In the genomic region with DNA sequence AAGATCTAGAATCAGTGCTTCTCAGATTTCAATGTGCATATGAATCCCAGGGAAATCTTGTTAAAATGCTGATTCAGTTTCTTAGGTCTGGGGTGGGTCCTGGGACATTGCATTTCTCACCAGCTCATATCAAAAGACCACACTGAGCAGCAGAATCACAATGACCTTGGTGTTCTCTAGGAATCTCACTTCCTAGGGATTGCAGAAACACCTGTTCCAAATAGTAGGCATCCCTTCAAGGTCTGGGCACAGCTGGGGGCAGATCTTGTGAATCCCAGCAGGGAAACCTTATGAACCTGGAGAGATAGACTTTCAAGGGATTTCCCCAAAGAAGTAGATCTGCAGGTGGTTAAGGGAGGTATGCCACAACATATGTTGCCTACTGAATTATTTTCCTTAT, we compare ENCODE assay signal across 32 cellular contexts.
"Had no signal": no experiment of that assay in that cellular context is flagged by ENCODE, and none has a peak within 500 bp of the region (broad histone marks: within the 10 kb centered on the region; RNA-seq: fewer than 3 reads in every experiment).

No MANE protein-coding gene starts in this region.

- FAIRE-seq: endometrium, endothelial cell of umbilical vein had no signal

- H3K36me3 ChIP-seq: ascending aorta, breast epithelium, cardiac muscle cell, colonic mucosa, esophagus squamous epithelium, gastroesophageal sphincter, heart right ventricle had no signal

- H3K36me3 Mint-ChIP-seq: activated naive CD4-positive, alpha-beta T cell treated with anti-CD3 and anti-CD28 coated beads, Interleukin-2, amount 10 ng/mL, durations not matched to agents 7 days and 5 days; activated naive CD4-positive, alpha-beta T cell treated with anti-CD3 and anti-CD28 coated beads, Interleukin-2, amount 50 U/mL, for 72 hours; activated naive CD8-positive, alpha-beta T cell treated with anti-CD3 and anti-CD28 coated beads, Interleukin-2, amount 10 ng/mL, durations not matched to agents 7 days and 5 days had no signal

- H3K27me3 Mint-ChIP-seq: brain had no signal

- H3K4me1 ChIP-seq: breast epithelium, colonic mucosa, gastroesophageal sphincter had no signal

- H3K27ac ChIP-seq: ascending aorta, breast epithelium, cardiac muscle cell, colonic mucosa, epithelial cell of prostate, esophagus squamous epithelium, gastroesophageal sphincter, heart right ventricle had no signal

- H3K4me1 Mint-ChIP-seq: activated CD4-positive, alpha-beta memory T cell treated with anti-CD3 and anti-CD28 coated beads, Interleukin-2, amount 10 ng/mL, durations not matched to agents 7 days and 5 days; activated CD4-positive, alpha-beta T cell treated with anti-CD3 and anti-CD28 coated beads, Interleukin-2, amount 10 ng/mL, durations not matched to agents 7 days and 5 days; activated naive CD4-positive, alpha-beta T cell treated with anti-CD3 and anti-CD28 coated beads, Interleukin-2, amount 10 ng/mL, durations not matched to agents 7 days and 5 days; activated naive CD8-positive, alpha-beta T cell treated with anti-CD3 and anti-CD28 coated beads, Interleukin-2, amount 10 ng/mL, durations not matched to agents 7 days and 5 days had no signal

- H3K4me3 Mint-ChIP-seq: activated CD4-positive, alpha-beta memory T cell treated with anti-CD3 and anti-CD28 coated beads, Interleukin-2, amount 10 ng/mL, durations not matched to agents 7 days and 5 days; activated CD4-positive, alpha-beta T cell treated with anti-CD3 and anti-CD28 coated beads, Interleukin-2, amount 10 ng/mL, durations not matched to agents 7 days and 5 days; activated naive CD4-positive, alpha-beta T cell treated with anti-CD3 and anti-CD28 coated beads, Interleukin-2, amount 10 ng/mL, durations not matched to agents 7 days and 5 days; activated naive CD8-positive, alpha-beta T cell treated with anti-CD3 and anti-CD28 coated beads, Interleukin-2, amount 10 ng/mL, durations not matched to agents 7 days and 5 days; activated T-cell treated with anti-CD3 and anti-CD28 coated beads, Interleukin-2, amount 50 U/mL, for 24 hours; activated T-cell treated with anti-CD3 and anti-CD28 coated beads, Interleukin-2, amount 50 U/mL, for 72 hours; brain; T-helper 1 cell treated with Interleukin-12 subunit alpha and Interleukin-12 subunit beta and Interleukin-4 antibody, amounts not matched to agents 30 μg/mL and 1 μg/mL, for 36 hours; T-helper 2 cell treated with Interferon-gamma antibody and Interleukin-4, amounts not matched to agents 5 μg/mL and 100 μg/mL, for 36 hours had no signal

- DNase-seq: activated CD4-positive, alpha-beta memory T cell treated with anti-CD3 and anti-CD28 coated beads, Interleukin-2, amount 10 ng/mL, durations not matched to agents 7 days and 5 days; activated CD4-positive, alpha-beta T cell treated with anti-CD3 and anti-CD28 coated beads for 1 hour; activated CD4-positive, alpha-beta T cell treated with anti-CD3 and anti-CD28 coated beads for 4 hours; activated CD4-positive, alpha-beta T cell treated with anti-CD3 and anti-CD28 coated beads, Interleukin-2, amount 10 ng/mL, durations not matched to agents 7 days and 5 days; activated CD4-positive, alpha-beta T cell treated with anti-CD3 and anti-CD28 coated beads, Interleukin-2, amount 50 U/mL, for 4 hours; activated CD8-positive, alpha-beta memory T cell treated with anti-CD3 and anti-CD28 coated beads, Interleukin-2, amount 50 U/mL, for 48 hours; activated gamma-delta T cell; activated naive CD4-positive, alpha-beta T cell; activated naive CD4-positive, alpha-beta T cell treated with anti-CD3 and anti-CD28 coated beads, Interleukin-2, amount 10 ng/mL, durations not matched to agents 7 days and 5 days; activated naive CD8-positive, alpha-beta T cell treated with anti-CD3 and anti-CD28 coated beads, Interleukin-2, amount 10 ng/mL, durations not matched to agents 7 days and 5 days; activated T-cell treated with anti-CD3 and anti-CD28 coated beads for 4 hours; activated T-cell treated with anti-CD3 and anti-CD28 coated beads, Interleukin-2, amount 50 U/mL, for 24 hours; activated T-cell treated with anti-CD3 and anti-CD28 coated beads, Interleukin-2, amount 50 U/mL, for 72 hours; central memory CD4-positive, alpha-beta T cell; cerebellar nuclear complex; colonic mucosa; effector CD8-positive, alpha-beta T cell; esophagus squamous epithelium; foreskin melanocyte; heart right ventricle; T1000 had no signal

- H3K9me3 ChIP-seq: ascending aorta, breast epithelium, colonic mucosa, esophagus squamous epithelium, gastroesophageal sphincter, heart right ventricle had no signal

- H3K27me3 ChIP-seq: ascending aorta, breast epithelium, cardiac muscle cell, colonic mucosa, esophagus squamous epithelium, gastroesophageal sphincter, heart right ventricle had no signal

- H3K9me3 Mint-ChIP-seq: activated CD4-positive, alpha-beta memory T cell treated with anti-CD3 and anti-CD28 coated beads, Interleukin-2, amount 10 ng/mL, durations not matched to agents 7 days and 5 days; activated CD4-positive, alpha-beta T cell treated with anti-CD3 and anti-CD28 coated beads, Interleukin-2, amount 10 ng/mL, durations not matched to agents 7 days and 5 days; activated naive CD4-positive, alpha-beta T cell treated with anti-CD3 and anti-CD28 coated beads, Interleukin-2, amount 10 ng/mL, durations not matched to agents 7 days and 5 days; activated naive CD4-positive, alpha-beta T cell treated with anti-CD3 and anti-CD28 coated beads, Interleukin-2, amount 50 U/mL, for 72 hours; activated naive CD8-positive, alpha-beta T cell treated with anti-CD3 and anti-CD28 coated beads, Interleukin-2, amount 10 ng/mL, durations not matched to agents 7 days and 5 days; activated T-cell treated with anti-CD3 and anti-CD28 coated beads, Interleukin-2, amount 50 U/mL, for 24 hours; activated T-cell treated with anti-CD3 and anti-CD28 coated beads, Interleukin-2, amount 50 U/mL, for 72 hours; T-helper 1 cell treated with Interleukin-12 subunit alpha and Interleukin-12 subunit beta and Interleukin-4 antibody, amounts not matched to agents 30 μg/mL and 1 μg/mL, for 36 hours; T-helper 2 cell treated with Interferon-gamma antibody and Interleukin-4, amounts not matched to agents 5 μg/mL and 100 μg/mL, for 36 hours had no signal

- H3K27ac Mint-ChIP-seq: activated CD4-positive, alpha-beta memory T cell treated with anti-CD3 and anti-CD28 coated beads, Interleukin-2, amount 10 ng/mL, durations not matched to agents 7 days and 5 days; activated CD4-positive, alpha-beta T cell treated with anti-CD3 and anti-CD28 coated beads, Interleukin-2, amount 10 ng/mL, durations not matched to agents 7 days and 5 days; activated naive CD4-positive, alpha-beta T cell treated with anti-CD3 and anti-CD28 coated beads, Interleukin-2, amount 10 ng/mL, durations not matched to agents 7 days and 5 days; activated naive CD4-positive, alpha-beta T cell treated with anti-CD3 and anti-CD28 coated beads, Interleukin-2, amount 50 U/mL, for 72 hours; activated naive CD8-positive, alpha-beta T cell treated with anti-CD3 and anti-CD28 coated beads, Interleukin-2, amount 10 ng/mL, durations not matched to agents 7 days and 5 days; activated T-cell treated with anti-CD3 and anti-CD28 coated beads, Interleukin-2, amount 50 U/mL, for 24 hours; activated T-cell treated with anti-CD3 and anti-CD28 coated beads, Interleukin-2, amount 50 U/mL, for 72 hours; T-helper 1 cell treated with Interleukin-12 subunit alpha and Interleukin-12 subunit beta and Interleukin-4 antibody, amounts not matched to agents 30 μg/mL and 1 μg/mL, for 36 hours; T-helper 2 cell treated with Interferon-gamma antibody and Interleukin-4, amounts not matched to agents 5 μg/mL and 100 μg/mL, for 36 hours had no signal

- ATAC-seq: activated naive CD4-positive, alpha-beta T cell treated with anti-CD3 and anti-CD28 coated beads, Interleukin-2, amount 50 U/mL, for 72 hours; activated T-cell treated with anti-CD3 and anti-CD28 coated beads, Interleukin-2, amount 50 U/mL, for 72 hours; gastroesophageal sphincter; heart right ventricle had no signal

- H3K4me3 ChIP-seq: ascending aorta, breast epithelium, cardiac muscle cell, colonic mucosa, esophagus squamous epithelium, gastroesophageal sphincter, heart right ventricle had no signal
